In the genomic region with DNA sequence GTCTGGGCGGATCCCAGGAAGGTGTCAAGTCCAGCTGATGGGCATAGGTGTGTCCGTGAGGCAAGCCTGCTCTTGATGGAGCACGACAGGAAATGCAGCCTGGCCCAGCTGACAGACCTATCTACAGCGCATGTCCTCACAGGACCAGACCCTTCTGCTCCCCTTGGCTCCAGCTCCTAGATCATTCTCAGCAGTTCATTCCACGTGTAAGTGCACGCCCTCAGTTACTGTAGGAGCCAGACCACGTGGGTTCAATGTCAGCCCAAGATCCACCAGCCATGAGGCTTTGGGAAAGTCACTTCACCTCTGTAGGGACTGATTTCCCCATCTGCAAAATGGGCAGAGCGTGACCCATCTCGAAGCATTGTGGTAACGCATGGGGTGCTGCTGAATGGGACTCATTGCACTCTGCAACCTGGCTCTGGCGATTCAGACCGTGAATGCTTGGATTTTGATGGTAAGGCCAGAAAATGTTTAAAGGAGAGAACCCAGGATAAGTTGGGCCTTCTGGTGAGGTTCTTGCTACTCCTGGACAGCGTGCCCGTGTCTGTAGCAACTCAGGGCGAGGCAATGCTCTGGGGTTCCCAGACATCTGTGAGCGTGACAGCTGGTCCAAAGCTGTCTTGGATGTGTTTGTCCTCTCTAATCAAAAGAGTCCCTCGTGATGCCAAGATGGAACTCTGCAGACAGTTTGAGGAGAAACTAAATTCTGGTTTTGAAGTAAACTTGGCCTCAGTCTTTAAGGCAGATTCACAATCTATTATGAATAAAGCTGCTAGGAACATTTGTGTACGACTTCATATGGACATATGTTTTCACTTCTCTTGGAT, we compare ENCODE assay signal across 1 cellular context.
TF ChIP-seq lines count a peak whose summit lies in the region.

No MANE protein-coding gene starts in this region.

TF ChIP-seq in K562, 482 proteins besides CTCF, POLR2A, EP300 and RAD21:
- 0 out of 2 replicates have a peak, but pooled peaks have one; percentile 29 for TF ChIP-seq MAX (CRISPR knock-in tag; IDR thresholded peaks at IDR 0.05)
- no peak for TF ChIP-seq SMAD1 (IDR thresholded peaks at IDR 0.05; ENCODE audit: low read depth, low read length, partially characterized antibody)
- no peak for TF ChIP-seq CBX5 (IDR thresholded peaks at IDR 0.05; ENCODE audit: borderline replicate concordance, low read depth)
- no peak for TF ChIP-seq GTF2E2 (tag; IDR thresholded peaks at IDR 0.05)
- no peak for TF ChIP-seq PHF20 (IDR thresholded peaks at IDR 0.05; ENCODE audit: partially characterized antibody)
- no peak for TF ChIP-seq MEIS2 (IDR thresholded peaks at IDR 0.05; ENCODE audit: partially characterized antibody)
- TF ChIP-seq STAT5A (IDR thresholded peaks at IDR 0.05; ENCODE audit: borderline replicate concordance, low read length) = no peak
